ENCODE assay signal across 7 cellular contexts in genomic region chr5:21482522-21482921, GRCh38.
DNase-seq lines count a peak whose midpoint lies in the region; TF ChIP-seq lines count a peak whose summit lies in the region.
"Not testable (repeated sequence)": the region's sequence is repeated elsewhere in the genome, so short reads cannot be mapped to it uniquely, and the experiment has no call there.

No MANE protein-coding gene starts in this region.

- not testable (repeated sequence) for H3K4me1 Mint-ChIP-seq in neural progenitor cell

- H3K4me3 ChIP-seq in Peyer's patch, neural progenitor cell, sigmoid colon: not testable (repeated sequence)

- H3F3A ChIP-seq in neural progenitor cell (ENCODE audit: low read depth) = not testable (repeated sequence)

- H3K36me3 ChIP-seq in Peyer's patch (peaks cover 0 to 16% (median 0%) of the 10 kb centered on the region in 3 donors), sigmoid colon (peaks cover 0 to 13% (median 7%) of the 10 kb centered on the region in 4 donors)
- H3K36me3 ChIP-seq in neural progenitor cell = not testable (repeated sequence)

- peaks cover 17% of the 10 kb centered on the region for H3K36me3 Mint-ChIP-seq in neural progenitor cell

- not testable (repeated sequence) for H3K4me3 Mint-ChIP-seq in neural progenitor cell

- not testable (repeated sequence) for H3K27me3 Mint-ChIP-seq in neural progenitor cell (ENCODE audit: insufficient read depth, low read depth)

- not testable (repeated sequence) for H2AFZ ChIP-seq in neural progenitor cell (replicated peaks)

- H3K9me3 ChIP-seq in Peyer's patch; neural progenitor cell (ENCODE audit: low read depth); sigmoid colon: not testable (repeated sequence)

- DNase-seq in GM13977 (ENCODE audit: low spot score) (peak; percentile 1), Peyer's patch (peak in 2 of 3 donors; percentile 47 to 50), cardiac septum (ENCODE audit: low spot score) (peak; percentile 81), left kidney (ENCODE audit: low read depth, low spot score) (peak; percentile 85), sigmoid colon (peak; percentile 69)
- DNase-seq in activated CD8-positive, alpha-beta memory T cell treated with anti-CD3 and anti-CD28 coated beads for 24 hours = peak; percentile 60
- not testable (repeated sequence) for DNase-seq in neural progenitor cell (ENCODE audit: low spot score)

- TF ChIP-seq POLR2A in Peyer's patch (IDR thresholded peaks at IDR 0.05); sigmoid colon (IDR thresholded peaks at IDR 0.05): not testable (repeated sequence)

- intact Hi-C loops in cardiac septum (cut with DNase I); sigmoid colon (cut with DNase I): not testable (repeated sequence)

- H3K9ac ChIP-seq in neural progenitor cell = not testable (repeated sequence)

- H3K27ac Mint-ChIP-seq in neural progenitor cell = peak overlapping the region; percentile 81

- in situ Hi-C loops in GM13977 (cut with MboI; ENCODE audit: low pct_unique_long_range_greater_than_20kb, low sequenced_read_pairs, unreplicated experiment) = not testable (repeated sequence)

- H3K9me3 Mint-ChIP-seq in neural progenitor cell = not testable (repeated sequence)

- H4K20me1 ChIP-seq in neural progenitor cell (ENCODE audit: low read depth) = not testable (repeated sequence)

- not testable (repeated sequence) for H3K4me1 ChIP-seq in Peyer's patch, neural progenitor cell, sigmoid colon

- H3K27ac ChIP-seq in Peyer's patch, neural progenitor cell, sigmoid colon: not testable (repeated sequence)

- H3K79me2 ChIP-seq in neural progenitor cell (ENCODE audit: low read depth) = not testable (repeated sequence)

- not testable (repeated sequence) for TF ChIP-seq CTCF in GM13977 (IDR thresholded peaks at IDR 0.05; ENCODE audit: extremely low read depth, insufficient read depth, missing control alignments); Peyer's patch (IDR thresholded peaks at IDR 0.05); neural progenitor cell (IDR thresholded peaks at IDR 0.05); sigmoid colon (IDR thresholded peaks at IDR 0.05)

- TF ChIP-seq EP300 in sigmoid colon (IDR thresholded peaks at IDR 0.05) = not testable (repeated sequence)

- 89 to 96% methylated on average over 13 of the region's 13 CpGs for WGBS in sigmoid colon, 2 donors

- not testable (repeated sequence) for H3K4me2 ChIP-seq in neural progenitor cell

- H3K27me3 ChIP-seq in Peyer's patch, neural progenitor cell, sigmoid colon: not testable (repeated sequence)
